ENCODE assay signal across 5 cellular contexts in the genomic region with DNA sequence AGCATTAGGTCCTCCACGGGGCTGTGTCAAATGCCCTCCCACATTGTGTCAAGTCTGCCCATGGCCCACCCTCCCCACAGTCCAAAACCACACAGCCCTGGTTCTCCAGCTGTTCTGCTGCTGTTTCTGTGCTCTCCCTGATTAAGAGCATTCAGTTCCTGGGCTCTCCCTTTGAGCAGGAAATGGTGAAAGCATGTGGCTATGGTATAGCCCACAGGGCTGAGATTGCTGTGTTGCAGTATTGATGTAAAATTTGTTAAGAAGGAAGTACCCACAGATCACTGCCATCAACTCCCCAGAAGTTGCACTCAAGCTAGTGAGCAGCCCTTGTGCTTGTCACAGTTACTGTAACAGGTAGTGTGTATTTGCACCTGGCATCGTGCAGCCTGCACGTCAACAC. TPM values are rescaled to one million over a fixed set of nuclear protein-coding genes. Genes with fewer than 3 reads are reported as not detected.
"Had no signal": no experiment of that assay in that cellular context is flagged by ENCODE, and none has a peak within 500 bp of the region (broad histone marks: within the 10 kb centered on the region; RNA-seq: fewer than 3 reads in every experiment).

No MANE protein-coding gene starts in this region.

RNA-seq across cellular contexts. Expression of a gene that starts 9.3 kb away (rescaled TPM):
- polyA plus RNA-seq: neural cell had no signal

RNA-seq across cellular contexts. Expression of a gene that starts 31.8 kb away (rescaled TPM):
- total RNA-seq: endothelial cell of umbilical vein, osteoblast, psoas muscle, spleen had no signal
- polyA plus RNA-seq: endothelial cell of umbilical vein, psoas muscle, spleen had no signal
